ENCODE assay signal across 8 cellular contexts in genomic region chr18:13726228-13726971, GRCh38. TPM values are rescaled to one million over a fixed set of nuclear protein-coding genes. Genes with fewer than 3 reads are reported as not detected.
DNase-seq lines count a peak whose midpoint lies in the region; ATAC-seq and TF ChIP-seq lines count a peak whose summit lies in the region.

FAM210A (minus strand) TSS chr18:13726558; CDS start chr18:13682077, 44,481 bp downstream.
RNMT (plus strand) TSS chr18:13726673; CDS start chr18:13731518, 4,845 bp downstream.

- intact Hi-C loops in activated CD4-positive, alpha-beta T cell treated with anti-CD3 and anti-CD28 coated beads for 36 hours (cut with DNase I, micrococcal nuclease) = loop anchor here (1.0 to 10.0 kb wide), 16 partner anchors 52 to 1874 kb away; partner anchors contain the start of genes AFG3L2 (in 1 of the 2), CEP192 (in 1 of the 2), CEP76 (in 1 of the 2) and CHMP1B (in 1 of the 2)

- no peaks in the 10 kb centered on the region for H3K9me3 Mint-ChIP-seq in activated CD4-positive, alpha-beta T cell treated with anti-CD3 and anti-CD28 coated beads for 36 hours (ENCODE audit: low read depth)

- CTCF ChIA-PET in activated CD4-positive, alpha-beta T cell treated with anti-CD3 and anti-CD28 coated beads for 36 hours (lab: Charles Lee) = interaction anchor here (0.9 to 1.0 kb wide), 3 partner anchors 9 to 510 kb away, joined by 3 to 4 read pairs (median 3); no protein-coding TSS in a partner anchor

- peak; percentile 95 for ATAC-seq in HG03439 (IDR thresholded peaks at IDR 0.05; ENCODE audit: unreplicated experiment)
- peak; percentile 94 for ATAC-seq in activated CD4-positive, alpha-beta T cell treated with anti-CD3 and anti-CD28 coated beads for 36 hours

- H3K27me3 ChIP-seq in kidney epithelial cell (ENCODE audit: control insufficient read depth, insufficient read depth, low read length) = no peaks in the 10 kb centered on the region

- H3K4me1 Mint-ChIP-seq in activated CD4-positive, alpha-beta T cell treated with anti-CD3 and anti-CD28 coated beads for 36 hours = peaks cover 50% of the 10 kb centered on the region

- TF ChIP-seq POLR2A in GM19193 (IDR thresholded peaks at IDR 0.05; ENCODE audit: extremely low read depth, insufficient read depth, insufficient read length) = peak; percentile 82

- H3K36me3 ChIP-seq in kidney epithelial cell (ENCODE audit: control insufficient read depth, insufficient read depth, low read length) = no peaks in the 10 kb centered on the region

- peaks cover 35% of the 10 kb centered on the region for H3K36me3 Mint-ChIP-seq in activated CD4-positive, alpha-beta T cell treated with anti-CD3 and anti-CD28 coated beads for 36 hours (ENCODE audit: low read depth)

- H3K27me3 Mint-ChIP-seq in activated CD4-positive, alpha-beta T cell treated with anti-CD3 and anti-CD28 coated beads for 36 hours = no peaks in the 10 kb centered on the region

- peak within 1 kb of the TSS; percentile 84 for H3K4me3 Mint-ChIP-seq in activated CD4-positive, alpha-beta T cell treated with anti-CD3 and anti-CD28 coated beads for 36 hours

- peak; percentile 99 for DNase-seq in Ammon's horn (ENCODE audit: low spot score)
- peak; percentile 69 for DNase-seq in NCI-H510A treated with DMSO at 0.1 percent for 48 hours (lab: John Stamatoyannopoulos, UW)
- peak; percentile 97 for DNase-seq in activated CD4-positive, alpha-beta T cell treated with anti-CD3 and anti-CD28 coated beads for 36 hours
- DNase-seq in choroid plexus epithelial cell (ENCODE audit: low read depth) = peak; percentile 98
- peak; percentile 78 for DNase-seq in kidney epithelial cell (ENCODE audit: low read depth)
- DNase-seq in stimulated activated CD4-positive, alpha-beta T cell treated with anti-CD3 and anti-CD28 coated beads, Interleukin-15, amount 100 ng/mL, for 48 hours (ENCODE audit: low read depth in 2 of 2) = peak; percentile 91

- POLR2A ChIA-PET in activated CD4-positive, alpha-beta T cell treated with anti-CD3 and anti-CD28 coated beads for 36 hours (lab: Charles Lee) = interaction anchor here (0.5 to 1.4 kb wide), 4 partner anchors 9 to 1056 kb away, joined by 3 read pairs; no protein-coding TSS in a partner anchor

- TF ChIP-seq CTCF in choroid plexus epithelial cell (conservative IDR thresholded peaks at IDR 0.05; ENCODE audit: low read depth, low read length) (no peak), kidney epithelial cell (IDR thresholded peaks at IDR 0.05; ENCODE audit: insufficient read depth, low read length, poor library complexity, severe bottlenecking) (no peak)

- peak within 1 kb of the TSS; percentile 96 for H3K27ac Mint-ChIP-seq in activated CD4-positive, alpha-beta T cell treated with anti-CD3 and anti-CD28 coated beads for 36 hours

- H3K4me3 ChIP-seq in choroid plexus epithelial cell (ENCODE audit: low read depth, low read length) (peak within 1 kb of the TSS; percentile 78), kidney epithelial cell (ENCODE audit: low read depth, low read length) (peak within 1 kb of the TSS; percentile 51)

RNA-seq across cellular contexts. Expression of gene FAM210A, which starts in this region (rescaled TPM):
- 10 to 100 TPM; 46.8 to 56.4 TPM for total RNA-seq in activated CD4-positive, alpha-beta T cell treated with anti-CD3 and anti-CD28 coated beads for 36 hours
- 13.6 and 18.3 TPM in 2 replicates for total RNA-seq in kidney epithelial cell

RNA-seq across cellular contexts. Expression of gene RNMT, which starts in this region (rescaled TPM):
- total RNA-seq in activated CD4-positive, alpha-beta T cell treated with anti-CD3 and anti-CD28 coated beads for 36 hours = 10 to 100 TPM; 61.2 to 64.3 TPM
- 46.3 and 49.3 TPM in 2 replicates for total RNA-seq in kidney epithelial cell

Comparison
In these comparisons a context has a peak if more than half of its experiments do, and no peak if none do; other contexts are left out.
1. Peak in every context shown above with its lines: DNase-seq, ATAC-seq and H3K4me3 ChIP-seq.